28 cellular contexts compared by ENCODE assay signal in the genomic region with DNA sequence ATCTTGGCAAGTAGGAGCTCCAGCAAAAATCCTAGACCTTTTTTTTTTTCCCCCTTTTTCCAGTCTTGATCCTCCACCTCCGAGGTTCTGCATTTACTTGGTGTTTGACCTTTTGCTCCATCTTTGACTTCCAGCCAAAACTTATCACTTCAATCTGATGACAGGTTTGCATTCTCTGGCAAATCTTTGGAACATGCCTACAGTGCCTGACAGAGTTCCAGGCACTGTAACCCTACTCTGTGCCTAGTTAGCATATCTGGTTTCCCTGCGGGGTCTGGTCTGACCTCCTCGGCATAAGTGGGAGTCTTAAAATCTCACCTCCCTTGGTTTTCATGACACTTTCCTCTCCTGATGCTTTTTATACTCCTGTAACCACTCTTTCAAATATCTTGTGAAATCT.
"Had no signal": no experiment of that assay in that cellular context is flagged by ENCODE, and none has a peak within 500 bp of the region (broad histone marks: within the 10 kb centered on the region; RNA-seq: fewer than 3 reads in every experiment).

No MANE protein-coding gene starts in this region.

- H3K4me3 ChIP-seq: coronary artery, esophagus muscularis mucosa, gastrocnemius medialis had no signal

- H3K27me3 ChIP-seq: brain microvascular endothelial cell, esophagus muscularis mucosa, foreskin keratinocyte, gastrocnemius medialis had no signal

- H3K4me1 ChIP-seq: esophagus muscularis mucosa, foreskin keratinocyte had no signal

- H3K27ac ChIP-seq: brain microvascular endothelial cell, coronary artery, esophagus muscularis mucosa, foreskin keratinocyte, gastrocnemius medialis had no signal

- DNase-seq: activated CD4-positive, alpha-beta T cell treated with anti-CD3 and anti-CD28 coated beads for 4 hours; activated CD4-positive, alpha-beta T cell treated with anti-CD3 and anti-CD28 coated beads, Interleukin-2, amount 50 U/mL, for 1 hour; activated CD4-positive, alpha-beta T cell treated with anti-CD3 and anti-CD28 coated beads, Interleukin-2, amount 50 U/mL, for 48 hours; activated CD4-positive, CD25-positive, alpha-beta regulatory T cell; activated CD4-positive, CD25-positive, alpha-beta regulatory T cell treated with anti-CD3 and anti-CD28 coated beads, Interleukin-2, amount 50 U/mL, for 72 hours; activated CD8-positive, alpha-beta memory T cell treated with anti-CD3 and anti-CD28 coated beads for 24 hours; activated CD8-positive, alpha-beta T cell treated with anti-CD3 and anti-CD28 coated beads for 36 hours; activated effector memory CD4-positive, alpha-beta T cell treated with Interleukin-2 at 50 U/mL for 16 hours; activated gamma-delta T cell treated with Interleukin-2 at 50 U/mL for 16 hours; activated naive CD4-positive, alpha-beta T cell treated with anti-CD3 and anti-CD28 coated beads, Interleukin-2, amount 50 U/mL, for 16 hours; activated naive CD4-positive, alpha-beta T cell treated with Interleukin-2 at 50 U/mL for 16 hours; activated T-cell treated with anti-CD3 and anti-CD28 coated beads, Interleukin-2, amount 50 U/mL, for 4 hours; amniotic stem cell; anterior cingulate cortex; brain microvascular endothelial cell; effector CD4-positive, alpha-beta T cell; effector memory CD8-positive, alpha-beta T cell; erythroblast; foreskin keratinocyte; gastrocnemius medialis; glutamatergic neuron; T-helper 2 cell had no signal

- H3K4me1 Mint-ChIP-seq: activated T-helper 17 cell treated with anti-CD3 and anti-CD28 coated beads, Interleukin-2, amount 50 U/mL, for 72 hours; central memory CD8-positive, alpha-beta T cell had no signal

- H3K9me3 Mint-ChIP-seq: dendritic cell treated with granulocyte-macrophage colony-stimulating factor and Interleukin-4, amounts not matched to agents 40 ng/mL and 50 ng/mL, for 4 days had no signal

- H3K4me3 Mint-ChIP-seq: activated CD8-positive, alpha-beta T cell treated with anti-CD3 and anti-CD28 coated beads for 36 hours; activated naive CD8-positive, alpha-beta T cell; activated T-cell treated with anti-CD3 and anti-CD28 coated beads, Interleukin-2, amount 50 U/mL, for 4 hours; activated T-helper 17 cell treated with anti-CD3 and anti-CD28 coated beads, Interleukin-2, amount 50 U/mL, for 72 hours; central memory CD8-positive, alpha-beta T cell; dendritic cell treated with granulocyte-macrophage colony-stimulating factor and Interleukin-4, amounts not matched to agents 40 ng/mL and 50 ng/mL, for 4 days; effector memory CD8-positive, alpha-beta T cell had no signal

- ATAC-seq: activated CD8-positive, alpha-beta T cell treated with anti-CD3 and anti-CD28 coated beads for 36 hours; activated T-cell treated with anti-CD3 and anti-CD28 coated beads, Interleukin-2, amount 50 U/mL, for 4 hours; activated T-helper 17 cell treated with anti-CD3 and anti-CD28 coated beads, Interleukin-2, amount 50 U/mL, for 72 hours; effector memory CD8-positive, alpha-beta T cell; foreskin keratinocyte; gastrocnemius medialis had no signal

- H3K36me3 ChIP-seq: brain microvascular endothelial cell, esophagus muscularis mucosa, gastrocnemius medialis had no signal

- H3K27me3 Mint-ChIP-seq: activated CD8-positive, alpha-beta T cell treated with anti-CD3 and anti-CD28 coated beads for 36 hours; activated naive CD8-positive, alpha-beta T cell; dendritic cell treated with granulocyte-macrophage colony-stimulating factor and Interleukin-4, amounts not matched to agents 40 ng/mL and 50 ng/mL, for 4 days had no signal

- H3K27ac Mint-ChIP-seq: activated CD8-positive, alpha-beta T cell treated with anti-CD3 and anti-CD28 coated beads for 36 hours; activated naive CD8-positive, alpha-beta T cell; activated T-helper 17 cell treated with anti-CD3 and anti-CD28 coated beads, Interleukin-2, amount 50 U/mL, for 72 hours; dendritic cell treated with granulocyte-macrophage colony-stimulating factor and Interleukin-4, amounts not matched to agents 40 ng/mL and 50 ng/mL, for 4 days; effector memory CD8-positive, alpha-beta T cell had no signal
